ENCODE assay signal across 10 cellular contexts in genomic region chr18:59927246-59927825, GRCh38. TPM values are rescaled to one million over a fixed set of nuclear protein-coding genes. Genes with fewer than 3 reads are reported as not detected.
DNase-seq lines count a peak whose midpoint lies in the region; ATAC-seq and TF ChIP-seq lines count a peak whose summit lies in the region.
"Had no signal": no experiment of that assay in that cellular context is flagged by ENCODE, and none has a peak within 500 bp of the region (broad histone marks: within the 10 kb centered on the region; RNA-seq: fewer than 3 reads in every experiment).

No MANE protein-coding gene starts in this region.

- H3K27me3 ChIP-seq in OCI-LY3 (ENCODE audit: low read depth, low read length), result no peaks in the 10 kb centered on the region

- H3K9me3 ChIP-seq in OCI-LY3 (ENCODE audit: insufficient read depth, low read length), result no peaks in the 10 kb centered on the region
- H3K9me3 ChIP-seq: A549 had no signal

- DNase-seq in activated CD4-positive, CD25-positive, alpha-beta regulatory T cell treated with anti-CD3 and anti-CD28 coated beads, Interleukin-2, amount 50 U/mL, for 72 hours, result no peak
- DNase-seq in pulmonary artery endothelial cell (ENCODE audit: low read depth, low spot score) (peak; percentile 41), AG08396 (ENCODE audit: low spot score) (no peak), ureter (ENCODE audit: low spot score) (no peak), coronary artery (ENCODE audit: low spot score) (no peak)
- DNase-seq: activated naive CD8-positive, alpha-beta T cell treated with anti-CD3 and anti-CD28 coated beads, Interleukin-2, amount 10 ng/mL, durations not matched to agents 7 days and 5 days had no signal

- H3K36me3 ChIP-seq in OCI-LY3 (replicated peaks; ENCODE audit: low read depth, low read length), result no peaks in the 10 kb centered on the region

- peak overlapping the region; percentile 88 for H3K27ac ChIP-seq in OCI-LY3 (ENCODE audit: low read length)
- no peak overlapping the region for H3K27ac ChIP-seq in coronary artery
- H3K27ac ChIP-seq: A549 had no signal

- TF ChIP-seq CTCF in OCI-LY3 (IDR thresholded peaks at IDR 0.05; ENCODE audit: low read depth, low read length) (no peak), coronary artery (IDR thresholded peaks at IDR 0.05) (no peak)

- peak overlapping the region; percentile 32 for H3K4me3 ChIP-seq in OCI-LY3 (ENCODE audit: low read length)
- H3K4me3 ChIP-seq in coronary artery, result no peak overlapping the region
- H3K4me3 ChIP-seq: A549 had no signal

- H4K20me1 ChIP-seq in OCI-LY3 (ENCODE audit: insufficient read depth, low read length), result no peaks in the 10 kb centered on the region

- H3K4me2 ChIP-seq in OCI-LY3 (ENCODE audit: low read length), result peak overlapping the region; percentile 61
- H3K4me2 ChIP-seq: A549 had no signal

- peaks cover 63% of the 10 kb centered on the region for H3K4me1 ChIP-seq in OCI-LY3 (ENCODE audit: low read length)
- H3K4me1 ChIP-seq: A549 had no signal

- H2AFZ ChIP-seq in OCI-LY3 (ENCODE audit: low read depth, low read length), result peak overlapping the region; percentile 14; the same call in 1 of the 2 replicates

- no peaks in the 10 kb centered on the region for H3K79me2 ChIP-seq in OCI-LY3 (ENCODE audit: low read length)

- peak overlapping the region; percentile 50 for H3K9ac ChIP-seq in OCI-LY3 (ENCODE audit: low read length)

- ATAC-seq in activated CD4-positive, CD25-positive, alpha-beta regulatory T cell treated with anti-CD3 and anti-CD28 coated beads, Interleukin-2, amount 50 U/mL, for 24 hours, result peak; percentile 92 to 93
- ATAC-seq in HG02588 (IDR thresholded peaks at IDR 0.05; ENCODE audit: unreplicated experiment), result peak; percentile 73
- ATAC-seq: A549 had no signal

RNA-seq across cellular contexts. Expression of gene PMAIP1, which starts 27.5 kb away (rescaled TPM):
- total RNA-seq in pulmonary artery endothelial cell (13.7 and 20.6 TPM in 2 replicates), ureter (4.9 TPM)
